In the genomic region with DNA sequence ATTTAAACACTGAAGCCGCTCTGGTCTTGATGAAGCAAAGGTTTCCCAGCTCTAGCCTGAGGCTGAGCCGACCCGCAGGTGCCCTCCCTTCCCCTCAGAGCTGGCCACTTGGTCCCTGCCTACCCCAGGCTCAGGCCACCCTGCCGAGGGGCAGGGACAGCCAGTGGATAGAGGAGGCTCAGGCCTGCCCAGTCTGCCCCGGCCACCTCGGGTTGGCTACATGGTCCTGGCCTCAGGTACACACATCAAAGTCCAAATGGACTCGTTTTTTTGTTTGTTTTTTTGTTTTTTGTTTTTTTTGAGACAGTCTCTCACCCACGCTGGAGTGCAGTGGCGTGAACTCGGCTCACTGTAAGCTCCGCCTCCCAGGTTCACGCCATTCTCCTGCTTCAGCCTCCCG, we compare ENCODE assay signal across 27 cellular contexts.
"Had no signal": no experiment of that assay in that cellular context is flagged by ENCODE, and none has a peak within 500 bp of the region (broad histone marks: within the 10 kb centered on the region; RNA-seq: fewer than 3 reads in every experiment).

No MANE protein-coding gene starts in this region.

- DNase-seq: activated B cell treated with CpG ODN at 0.5 μM for 24 hours; activated CD8-positive, alpha-beta memory T cell treated with anti-CD3 and anti-CD28 coated beads for 24 hours; activated effector memory CD4-positive, alpha-beta T cell treated with anti-CD3 and anti-CD28 coated beads, Interleukin-2, amount 50 U/mL, for 16 hours; central memory CD4-positive, alpha-beta T cell; esophagus squamous epithelium; kidney glomerular epithelial cell; left lung; ovary; stimulated activated CD4-positive, alpha-beta T cell treated with anti-CD3 and anti-CD28 coated beads, Interleukin-12 subunit alpha, Interleukin-12 subunit beta, amount 100 ng/mL, for 4 hours; stimulated activated CD4-positive, alpha-beta T cell treated with anti-CD3 and anti-CD28 coated beads, Interleukin-4, amount 100 ng/mL, for 1 hour; T-helper 17 cell; T1000; uterus had no signal

- H3K27ac ChIP-seq: breast epithelium, epithelial cell of prostate, esophagus squamous epithelium, left lung, ovary, skin epidermis, uterus had no signal

- H3K4me1 Mint-ChIP-seq: activated B cell treated with CpG ODN at 0.5 μM for 24 hours; activated naive CD4-positive, alpha-beta T cell treated with anti-CD3 and anti-CD28 coated beads, Interleukin-2, amount 50 U/mL, for 24 hours; nephron; T-helper 17 cell had no signal

- H3K27me3 ChIP-seq: breast epithelium, ovary, uterus had no signal

- FAIRE-seq: endometrium, frontal cortex had no signal

- H3K4me3 Mint-ChIP-seq: activated B cell treated with CpG ODN at 0.5 μM for 24 hours; activated naive CD4-positive, alpha-beta T cell treated with anti-CD3 and anti-CD28 coated beads, Interleukin-2, amount 50 U/mL, for 24 hours; activated T-helper 1 cell treated with anti-CD3 and anti-CD28 coated beads, Interleukin-12 subunit alpha, Interleukin-12 subunit beta, Interleukin-2, Interleukin-4 antibody, amounts not matched to agents 30 ng/mL and 10 ng/mL and 1 ng/mL, durations not matched to agents 14 hours and 24 hours and 36 hours; dendritic cell treated with granulocyte-macrophage colony-stimulating factor and Interleukin-4, amounts not matched to agents 40 ng/mL and 50 ng/mL, for 4 days; nephron; stimulated activated naive CD8-positive, alpha-beta T cell treated with anti-CD3 and anti-CD28 coated beads, Interleukin-15, Interleukin-2, amounts not matched to agents 100 ng/mL and 50 ng/mL, for 24 hours; T-helper 17 cell; type B pancreatic cell had no signal

- H3K4me1 ChIP-seq: breast epithelium, uterus had no signal

- H3K9me3 ChIP-seq: breast epithelium, esophagus squamous epithelium, left lung, ovary, uterus had no signal

- H3K4me3 ChIP-seq: breast epithelium, esophagus squamous epithelium, left lung, lung, ovary, skin epidermis, uterus had no signal

- ATAC-seq: left lung, sciatic nerve, T-helper 17 cell had no signal

- H3K36me3 ChIP-seq: breast epithelium, ovary, uterus had no signal

- H3K27ac Mint-ChIP-seq: activated B cell treated with CpG ODN at 0.5 μM for 24 hours; activated naive CD4-positive, alpha-beta T cell treated with anti-CD3 and anti-CD28 coated beads, Interleukin-2, amount 50 U/mL, for 24 hours; activated T-helper 1 cell treated with anti-CD3 and anti-CD28 coated beads, Interleukin-12 subunit alpha, Interleukin-12 subunit beta, Interleukin-2, Interleukin-4 antibody, amounts not matched to agents 30 ng/mL and 10 ng/mL and 1 ng/mL, durations not matched to agents 14 hours and 24 hours and 36 hours; dendritic cell treated with granulocyte-macrophage colony-stimulating factor and Interleukin-4, amounts not matched to agents 40 ng/mL and 50 ng/mL, for 4 days; nephron; progenitor cell of endocrine pancreas; stimulated activated naive CD8-positive, alpha-beta T cell treated with anti-CD3 and anti-CD28 coated beads, Interleukin-15, Interleukin-2, amounts not matched to agents 100 ng/mL and 50 ng/mL, for 24 hours; T-helper 17 cell; type B pancreatic cell had no signal

- H3K9me3 Mint-ChIP-seq: activated B cell treated with CpG ODN at 0.5 μM for 24 hours; activated naive CD4-positive, alpha-beta T cell treated with anti-CD3 and anti-CD28 coated beads, Interleukin-2, amount 50 U/mL, for 24 hours; activated T-helper 1 cell treated with anti-CD3 and anti-CD28 coated beads, Interleukin-12 subunit alpha, Interleukin-12 subunit beta, Interleukin-2, Interleukin-4 antibody, amounts not matched to agents 30 ng/mL and 10 ng/mL and 1 ng/mL, durations not matched to agents 14 hours and 24 hours and 36 hours; dendritic cell treated with granulocyte-macrophage colony-stimulating factor and Interleukin-4, amounts not matched to agents 40 ng/mL and 50 ng/mL, for 4 days; nephron; stimulated activated naive CD8-positive, alpha-beta T cell treated with anti-CD3 and anti-CD28 coated beads, Interleukin-15, Interleukin-2, amounts not matched to agents 100 ng/mL and 50 ng/mL, for 24 hours; type B pancreatic cell had no signal

- H3K27me3 Mint-ChIP-seq: activated B cell treated with CpG ODN at 0.5 μM for 24 hours; activated naive CD4-positive, alpha-beta T cell treated with anti-CD3 and anti-CD28 coated beads, Interleukin-2, amount 50 U/mL, for 24 hours; progenitor cell of endocrine pancreas; stimulated activated naive CD8-positive, alpha-beta T cell treated with anti-CD3 and anti-CD28 coated beads, Interleukin-15, Interleukin-2, amounts not matched to agents 100 ng/mL and 50 ng/mL, for 24 hours; T-helper 17 cell; type B pancreatic cell had no signal
